In genomic region chr4:739569-739968, GRCh38 we compare ENCODE assay signal across 33 cellular contexts.
"Had no signal": no experiment of that assay in that cellular context is flagged by ENCODE, and none has a peak within 500 bp of the region (broad histone marks: within the 10 kb centered on the region; RNA-seq: fewer than 3 reads in every experiment).

No MANE protein-coding gene starts in this region.

- DNase-seq: activated CD4-positive, alpha-beta T cell treated with anti-CD3 and anti-CD28 coated beads for 48 hours; activated CD4-positive, alpha-beta T cell treated with anti-CD3 and anti-CD28 coated beads, Interleukin-2, amount 50 U/mL, for 1 hour; activated CD4-positive, alpha-beta T cell treated with anti-CD3 and anti-CD28 coated beads, Interleukin-2, amount 50 U/mL, for 48 hours; activated CD8-positive, alpha-beta memory T cell treated with anti-CD3 and anti-CD28 coated beads for 24 hours; activated CD8-positive, alpha-beta T cell treated with anti-CD3 and anti-CD28 coated beads for 36 hours; activated effector memory CD4-positive, alpha-beta T cell treated with Interleukin-2 at 50 U/mL for 16 hours; activated gamma-delta T cell treated with Interleukin-2 at 50 U/mL for 16 hours; activated naive CD4-positive, alpha-beta T cell treated with anti-CD3 and anti-CD28 coated beads, Interleukin-2, amount 50 U/mL, for 16 hours; activated naive CD4-positive, alpha-beta T cell treated with Interleukin-2 at 50 U/mL for 16 hours; activated T-cell treated with anti-CD3 and anti-CD28 coated beads, Interleukin-2, amount 50 U/mL, for 4 hours; amniotic stem cell; anterior cingulate cortex; brain microvascular endothelial cell; effector memory CD4-positive, alpha-beta T cell; endodermal cell; erythroblast; foreskin keratinocyte; gastrocnemius medialis; glutamatergic neuron; heart left ventricle; T-helper 2 cell had no signal

- H3K4me1 ChIP-seq: foreskin keratinocyte, gastrocnemius medialis, heart left ventricle had no signal

- H3K4me3 Mint-ChIP-seq: activated CD8-positive, alpha-beta T cell treated with anti-CD3 and anti-CD28 coated beads for 36 hours; activated naive CD8-positive, alpha-beta T cell; activated T-cell treated with anti-CD3 and anti-CD28 coated beads, Interleukin-2, amount 50 U/mL, for 4 hours; activated T-helper 17 cell treated with anti-CD3 and anti-CD28 coated beads, Interleukin-2, amount 50 U/mL, for 72 hours; central memory CD8-positive, alpha-beta T cell; dendritic cell treated with granulocyte-macrophage colony-stimulating factor and Interleukin-4, amounts not matched to agents 40 ng/mL and 50 ng/mL, for 4 days; endodermal cell; WTC11 had no signal

- H3K4me3 ChIP-seq: coronary artery, dorsolateral prefrontal cortex, esophagus muscularis mucosa, gastrocnemius medialis, heart left ventricle had no signal

- H3K27me3 Mint-ChIP-seq: activated CD8-positive, alpha-beta T cell treated with anti-CD3 and anti-CD28 coated beads for 36 hours; activated naive CD8-positive, alpha-beta T cell; activated T-helper 17 cell treated with anti-CD3 and anti-CD28 coated beads, Interleukin-2, amount 50 U/mL, for 72 hours; central memory CD8-positive, alpha-beta T cell; dendritic cell treated with granulocyte-macrophage colony-stimulating factor and Interleukin-4, amounts not matched to agents 40 ng/mL and 50 ng/mL, for 4 days had no signal

- H3K9me3 ChIP-seq: esophagus muscularis mucosa, gastrocnemius medialis, heart left ventricle had no signal

- H3K9me3 Mint-ChIP-seq: activated CD8-positive, alpha-beta T cell treated with anti-CD3 and anti-CD28 coated beads for 36 hours; activated T-cell treated with anti-CD3 and anti-CD28 coated beads, Interleukin-2, amount 50 U/mL, for 4 hours; activated T-helper 17 cell treated with anti-CD3 and anti-CD28 coated beads, Interleukin-2, amount 50 U/mL, for 72 hours; central memory CD8-positive, alpha-beta T cell; dendritic cell treated with granulocyte-macrophage colony-stimulating factor and Interleukin-4, amounts not matched to agents 40 ng/mL and 50 ng/mL, for 4 days; WTC11 had no signal

- FAIRE-seq: astrocyte, bronchial epithelial cell, TTC549 had no signal

- H3K36me3 Mint-ChIP-seq: activated naive CD8-positive, alpha-beta T cell had no signal

- H3K27ac Mint-ChIP-seq: activated CD8-positive, alpha-beta T cell treated with anti-CD3 and anti-CD28 coated beads for 36 hours; activated naive CD8-positive, alpha-beta T cell; activated T-helper 17 cell treated with anti-CD3 and anti-CD28 coated beads, Interleukin-2, amount 50 U/mL, for 72 hours; dendritic cell treated with granulocyte-macrophage colony-stimulating factor and Interleukin-4, amounts not matched to agents 40 ng/mL and 50 ng/mL, for 4 days; endodermal cell; WTC11 had no signal

- H3K27me3 ChIP-seq: brain microvascular endothelial cell, dorsolateral prefrontal cortex, esophagus muscularis mucosa, foreskin keratinocyte, gastrocnemius medialis, heart left ventricle had no signal

- ATAC-seq: activated CD8-positive, alpha-beta T cell treated with anti-CD3 and anti-CD28 coated beads for 36 hours; activated T-cell treated with anti-CD3 and anti-CD28 coated beads, Interleukin-2, amount 50 U/mL, for 4 hours; activated T-helper 17 cell treated with anti-CD3 and anti-CD28 coated beads, Interleukin-2, amount 50 U/mL, for 72 hours; foreskin keratinocyte; gastrocnemius medialis; heart left ventricle; WTC11 had no signal

- H3K27ac ChIP-seq: brain microvascular endothelial cell, coronary artery, esophagus muscularis mucosa, foreskin keratinocyte, gastrocnemius medialis, heart left ventricle, VCaP had no signal

- H3K4me1 Mint-ChIP-seq: activated T-helper 17 cell treated with anti-CD3 and anti-CD28 coated beads, Interleukin-2, amount 50 U/mL, for 72 hours; endodermal cell; WTC11 had no signal
